ENCODE assay signal across 8 cellular contexts in genomic region chr14:24296341-24297157, GRCh38. TPM values are rescaled to one million over a fixed set of nuclear protein-coding genes. Genes with fewer than 3 reads are reported as not detected.
A peak's percentile ranks its signal among the peaks of the same experiment; 100 is the strongest.
DNase-seq lines count a peak whose midpoint lies in the region; ATAC-seq and TF ChIP-seq lines count a peak whose summit lies in the region.

No MANE protein-coding gene starts in this region.

- peaks cover 2% of the 10 kb centered on the region; the same call in 1 of the 3 replicates for H3K9me3 Mint-ChIP-seq in GM23338

- peak overlapping the region; percentile 30 for H3K9ac ChIP-seq in adipocyte (ENCODE audit: low read length)

- peaks cover 16% of the 10 kb centered on the region; the same call in 1 of the 2 replicates for H3K4me1 ChIP-seq in GM23338 (ENCODE audit: insufficient read depth)
- peaks cover 23% of the 10 kb centered on the region for H3K4me1 ChIP-seq in adipocyte (ENCODE audit: control insufficient read depth, insufficient read depth, low read length)
- peaks cover 0 to 44% (median 25%) of the 10 kb centered on the region in 9 donors for H3K4me1 ChIP-seq in heart right ventricle
- peaks cover 13 to 20% of the 10 kb centered on the region in 2 donors for H3K4me1 ChIP-seq in gastrocnemius medialis

- DNase-seq in EL: peak; percentile 95
- DNase-seq in GM23338 (ENCODE audit: low spot score): peak; percentile 84
- peak; percentile 60 for DNase-seq in MG63
- peak; percentile 71 for DNase-seq in SW480 (ENCODE audit: low spot score)
- DNase-seq in adipocyte (ENCODE audit: low read depth): peak; percentile 90
- peak; percentile 41 to 54 for DNase-seq in heart right ventricle
- peak in 1 of 2 donors; percentile 37 for DNase-seq in gastrocnemius medialis

- H3K36me3 Mint-ChIP-seq in GM23338 (ENCODE audit: low read depth): peaks cover 9% of the 10 kb centered on the region; the same call in 2 of the 3 replicates

- intact Hi-C loops in heart right ventricle (cut with DNase I) (loop anchor here in 7 of 10 donors (1.0 to 5.0 kb wide), 4 partner anchors 50 to 54 kb away; partner anchors contain the start of gene TINF2 (in 3 of the 7)), gastrocnemius medialis (cut with DNase I; ENCODE audit: low total_unique reads) (loop anchor here (10.0 kb wide), 1 partner anchor 132 kb away; the partner anchor contains the start of gene IRF9)

- peaks cover 13% of the 10 kb centered on the region for H3K79me2 ChIP-seq in GM23338 (replicated peaks; ENCODE audit: insufficient read depth)

- no peak overlapping the region for H2AFZ ChIP-seq in GM23338

- peak; percentile 79 to 86 for TF ChIP-seq CTCF in GM23338 (conservative IDR thresholded peaks at IDR 0.05; ENCODE audit: low read depth in 2 of 2)
- TF ChIP-seq CTCF in heart right ventricle (IDR thresholded peaks at IDR 0.05): peak; percentile 54 to 87 (median 77)
- peak; percentile 28 to 67 (median 53) for TF ChIP-seq CTCF in gastrocnemius medialis (IDR thresholded peaks at IDR 0.05 in 4 of 5, conservative IDR thresholded peaks at IDR 0.05 in 1 of 5)

- H3K4me3 Mint-ChIP-seq in GM23338: no peak overlapping the region; the same call in 2 of the 3 replicates

- peaks cover 7% of the 10 kb centered on the region for H3F3A ChIP-seq in GM23338 (replicated peaks; ENCODE audit: low read depth)

- peaks cover 13% of the 10 kb centered on the region for H3K27me3 Mint-ChIP-seq in GM23338 (ENCODE audit: insufficient read depth, low read depth, poor library complexity)

- H3K27ac ChIP-seq in GM23338 (ENCODE audit: low read depth) (no peak overlapping the region), heart right ventricle (peak overlapping the region in 1 of 10 donors; percentile 31), gastrocnemius medialis (no peak overlapping the region)

- peaks cover 21% of the 10 kb centered on the region for H3K4me1 Mint-ChIP-seq in GM23338

- no peak overlapping the region for H3K4me2 ChIP-seq in GM23338

- peaks cover 12% of the 10 kb centered on the region; the same call in 1 of the 2 replicates for H4K20me1 ChIP-seq in GM23338 (replicated peaks; ENCODE audit: insufficient read depth)

- H3K27me3 ChIP-seq in GM23338 (ENCODE audit: insufficient read depth): no peaks in the 10 kb centered on the region
- no peaks in the 10 kb centered on the region for H3K27me3 ChIP-seq in MG63
- no peaks in the 10 kb centered on the region for H3K27me3 ChIP-seq in adipocyte (replicated peaks; ENCODE audit: control insufficient read depth, insufficient read depth, low read length)
- no peaks in the 10 kb centered on the region for H3K27me3 ChIP-seq in heart right ventricle
- no peaks in the 10 kb centered on the region for H3K27me3 ChIP-seq in gastrocnemius medialis

- 58 to 59% methylated on average over 12 of the region's 12 CpGs for WGBS in heart right ventricle, 2 donors

- in situ Hi-C loops in gastrocnemius medialis (cut with MboI; ENCODE audit: low sequenced_read_pairs in 4 of 4): loop anchor here in 3 of 4 donors (5.0 to 10.0 kb wide), 2 partner anchors 52 to 54 kb away; partner anchors contain the start of gene TINF2 (in 3 of the 3)

- H3K4me3 ChIP-seq in GM23338 (no peak overlapping the region), MG63 (no peak overlapping the region), adipocyte (ENCODE audit: low read length) (no peak overlapping the region), heart right ventricle (no peak overlapping the region), gastrocnemius medialis (no peak overlapping the region)

- H3K9me3 ChIP-seq in MG63 (no peaks in the 10 kb centered on the region), adipocyte (ENCODE audit: control insufficient read depth, low read length) (no peaks in the 10 kb centered on the region), heart right ventricle (no peaks in the 10 kb centered on the region), gastrocnemius medialis (no peaks in the 10 kb centered on the region)

- no peaks in the 10 kb centered on the region for H3K9me2 ChIP-seq in GM23338 (ENCODE audit: insufficient read depth)

- ATAC-seq in GM23338 (peak; percentile 63), heart right ventricle (peak in 7 of 8 donors; percentile 44 to 66 (median 57)), gastrocnemius medialis (peak; percentile 32 to 39), HG02970 (IDR thresholded peaks at IDR 0.05; ENCODE audit: low FRiP score, unreplicated experiment) (no peak)

- no peak for TF ChIP-seq POLR2A in gastrocnemius medialis (IDR thresholded peaks at IDR 0.05)

- H3K36me3 ChIP-seq in GM23338 (ENCODE audit: insufficient read depth): no peaks in the 10 kb centered on the region; the same call in 1 of the 2 replicates
- H3K36me3 ChIP-seq in MG63: peaks cover 1% of the 10 kb centered on the region; the same call in 1 of the 2 replicates
- peaks cover 35% of the 10 kb centered on the region for H3K36me3 ChIP-seq in adipocyte (ENCODE audit: control insufficient read depth, insufficient read depth, low read length, severe bottlenecking)
- peaks cover 0 to 62% (median 16%) of the 10 kb centered on the region in 9 donors for H3K36me3 ChIP-seq in heart right ventricle
- peaks cover 0 to 17% of the 10 kb centered on the region in 2 donors for H3K36me3 ChIP-seq in gastrocnemius medialis

- H3K27ac Mint-ChIP-seq in GM23338: peak overlapping the region; percentile 26; the same call in 1 of the 2 replicates

TF ChIP-seq in GM23338, 12 proteins besides CTCF, POLR2A, EP300 and RAD21:
- no peak for TF ChIP-seq CREB1 (CRISPR knock-in tag; IDR thresholded peaks at IDR 0.05; ENCODE audit: low read depth)
- no peak for TF ChIP-seq POLR2AphosphoS5 (IDR thresholded peaks at IDR 0.05; ENCODE audit: low read depth)
- no peak for TF ChIP-seq EZH2 (IDR thresholded peaks at IDR 0.05; ENCODE audit: low read depth, unreplicated experiment)
- TF ChIP-seq STAT1 (IDR thresholded peaks at IDR 0.05; ENCODE audit: unreplicated experiment): no peak
- no peak for TF ChIP-seq REST (IDR thresholded peaks at IDR 0.05; ENCODE audit: unreplicated experiment)
- TF ChIP-seq JUNB (IDR thresholded peaks at IDR 0.05; ENCODE audit: unreplicated experiment): no peak

RNA-seq across cellular contexts. Expression of gene DHRS1, which starts 3.0 kb away (rescaled TPM):
- total RNA-seq in GM23338 (2014; rRNA removed; shearing (Covaris generic)): 15.4 and 22.7 TPM in 2 replicates
- polyA plus RNA-seq in GM23338 (2016; fragmentation: Nextera tagmentation; extraction: Ambion mirVana): 15.0 and 15.4 TPM in 2 replicates
- 1.5 and 2.5 TPM in 2 replicates for total RNA-seq in MG63 (2014; rRNA removed; shearing (Covaris generic); ENCODE audit: low replicate concordance)
- 10 to 100 TPM in 4 of 10 donors, 1 to 10 TPM in 6; 6.9 to 11.1 (median 9.0) TPM for total RNA-seq in heart right ventricle
- polyA plus RNA-seq in heart right ventricle: 10 to 100 TPM in 1 of 2 donors, 1 to 10 TPM in 1; 8.5 to 11.6 TPM
- 10 to 100 TPM in 2 of 4 donors, 1 to 10 TPM in 2; 1.9 to 12.2 (median 8.2) TPM for total RNA-seq in gastrocnemius medialis

RNA-seq across cellular contexts. Expression of gene NOP9, which starts 3.1 kb away (rescaled TPM):
- total RNA-seq in GM23338 (2014; rRNA removed; shearing (Covaris generic)): 32.4 and 32.8 TPM in 2 replicates
- polyA plus RNA-seq in GM23338 (2016; fragmentation: Nextera tagmentation; extraction: Ambion mirVana): 7.9 and 8.2 TPM in 2 replicates
- 6.6 and 10.6 TPM in 2 replicates for total RNA-seq in MG63 (2014; rRNA removed; shearing (Covaris generic); ENCODE audit: low replicate concordance)
- total RNA-seq in heart right ventricle: 10 to 100 TPM; 22.0 to 31.9 (median 27.3) TPM
- polyA plus RNA-seq in heart right ventricle: 10 to 100 TPM; 10.7 to 10.8 TPM
- 10 to 100 TPM; 27.2 to 43.5 (median 32.2) TPM for total RNA-seq in gastrocnemius medialis

RNA-seq across cellular contexts. Expression of gene CIDEB, which starts 11.2 kb away (rescaled TPM):
- 4.6 and 8.9 TPM in 2 replicates for total RNA-seq in GM23338 (2014; rRNA removed; shearing (Covaris generic))
- polyA plus RNA-seq in GM23338 (2016; fragmentation: Nextera tagmentation; extraction: Ambion mirVana) (3.4 and 5.0 TPM in 2 replicates), heart right ventricle (1 to 10 TPM; 4.3 to 4.8 TPM)
- not detected in 2 replicates for total RNA-seq in MG63 (2014; rRNA removed; shearing (Covaris generic); ENCODE audit: low replicate concordance)
- total RNA-seq in heart right ventricle (1 to 10 TPM; 1.9 to 6.0 (median 3.5) TPM), gastrocnemius medialis (1 to 10 TPM in 1 of 4 donors, under 1 TPM in 3; 0.39 to 1.5 (median 0.88) TPM)

RNA-seq across cellular contexts. Expression of gene LTB4R2, which starts 13.4 kb away (rescaled TPM):
- total RNA-seq in GM23338 (2014; rRNA removed; shearing (Covaris generic)): 6.4 and 12.6 TPM in 2 replicates
- polyA plus RNA-seq in GM23338 (2016; fragmentation: Nextera tagmentation; extraction: Ambion mirVana) (0.40 and 0.47 TPM in 2 replicates), heart right ventricle (under 1 TPM; 0.51 to 0.90 TPM)
- total RNA-seq in MG63 (2014; rRNA removed; shearing (Covaris generic); ENCODE audit: low replicate concordance): 0.59 and 0.82 TPM in 2 replicates
- total RNA-seq in heart right ventricle (1 to 10 TPM in 7 of 10 donors, under 1 TPM in 3; 0.68 to 2.4 (median 1.3) TPM), gastrocnemius medialis (1 to 10 TPM in 2 of 4 donors, under 1 TPM in 2; 0.39 to 3.3 (median 2.0) TPM)

RNA-seq across cellular contexts. Expression of gene LTB4R, which starts 14.8 kb away (rescaled TPM):
- total RNA-seq in GM23338 (2014; rRNA removed; shearing (Covaris generic)): 4.7 and 7.9 TPM in 2 replicates
- 2.1 TPM in 2 replicates for polyA plus RNA-seq in GM23338 (2016; fragmentation: Nextera tagmentation; extraction: Ambion mirVana)
- 1.4 and 1.5 TPM in 2 replicates for total RNA-seq in MG63 (2014; rRNA removed; shearing (Covaris generic); ENCODE audit: low replicate concordance)
- total RNA-seq in heart right ventricle: 1 to 10 TPM in 7 of 10 donors, under 1 TPM in 3; 0.76 to 3.1 (median 1.8) TPM
- polyA plus RNA-seq in heart right ventricle: 1 to 10 TPM; 3.2 to 3.7 TPM
- total RNA-seq in gastrocnemius medialis: 1 to 10 TPM in 2 of 4 donors, under 1 TPM in 2; 0.13 to 2.2 (median 0.75) TPM
